Comparison of ENCODE assay signal across 12 cellular contexts in the genomic region with DNA sequence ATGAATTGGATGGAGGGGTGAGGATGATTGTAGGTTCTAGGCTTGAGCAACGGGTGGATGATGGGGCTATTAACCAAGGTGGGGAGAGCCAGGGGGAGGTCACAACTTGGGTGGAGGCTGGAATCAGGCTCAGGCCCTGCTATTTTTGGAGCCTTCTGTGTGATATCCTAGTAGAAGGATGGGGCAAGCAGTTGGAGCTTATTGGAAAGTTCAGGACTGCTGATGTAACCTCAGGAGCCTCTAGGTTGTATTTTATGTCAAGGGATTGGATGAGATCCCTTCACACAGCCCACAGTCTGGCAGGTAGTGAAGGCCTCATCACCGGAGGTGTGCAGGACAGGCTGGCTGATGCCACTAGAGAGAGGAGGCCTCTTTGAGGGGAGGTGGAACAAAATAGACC. TPM values are rescaled to one million over a fixed set of nuclear protein-coding genes. Genes with fewer than 3 reads are reported as not detected.
DNase-seq lines count a peak whose midpoint lies in the region; ATAC-seq and TF ChIP-seq lines count a peak whose summit lies in the region.
"Had no signal": no experiment of that assay in that cellular context is flagged by ENCODE, and none has a peak within 500 bp of the region (broad histone marks: within the 10 kb centered on the region; RNA-seq: fewer than 3 reads in every experiment).

No MANE protein-coding gene starts in this region.

- H3K79me2 ChIP-seq in OCI-LY1 (ENCODE audit: insufficient read depth, low read length) = no peaks in the 10 kb centered on the region

- TF ChIP-seq CTCF in OCI-LY1 (IDR thresholded peaks at IDR 0.05; ENCODE audit: low read length) (no peak), mesothelial cell of epicardium (IDR thresholded peaks at IDR 0.05; ENCODE audit: unreplicated experiment) (no peak)

- no peak overlapping the region for H3K4me3 Mint-ChIP-seq in CD4-positive, alpha-beta memory T cell
- no peak overlapping the region for H3K4me3 Mint-ChIP-seq in mesothelial cell of epicardium

- H3K4me3 ChIP-seq in CD4-positive, alpha-beta memory T cell (ENCODE audit: low read length in 2 of 2) = no peak overlapping the region
- no peak overlapping the region for H3K4me3 ChIP-seq in OCI-LY1 (ENCODE audit: low read depth, low read length, poor library complexity, severe bottlenecking)
- H3K4me3 ChIP-seq: esophagus muscularis mucosa, HAP-1 had no signal

- DNase-seq in CD4-positive, alpha-beta memory T cell = no peak
- DNase-seq in mesothelial cell of epicardium (ENCODE audit: low spot score in 2 of 2, unreplicated experiment in 2 of 2) (no peak), ureter (ENCODE audit: low spot score) (no peak), 8988T (no peak)
- DNase-seq: activated CD4-positive, alpha-beta T cell treated with anti-CD3 and anti-CD28 coated beads, Interleukin-2, amount 50 U/mL, for 4 hours; right cardiac atrium had no signal

- no peaks in the 10 kb centered on the region for H3K27me3 Mint-ChIP-seq in CD4-positive, alpha-beta memory T cell
- no peaks in the 10 kb centered on the region for H3K27me3 Mint-ChIP-seq in mesothelial cell of epicardium (ENCODE audit: low read depth)

- POLR2A ChIA-PET in CD4-positive, alpha-beta memory T cell (lab: Charles Lee; ENCODE audit: partially characterized antibody) = interaction anchor here (1.0 kb wide), 1 partner anchor 12 kb away, joined by 4 read pairs; a partner anchor contains a TSS

- no peak overlapping the region for H3K27ac ChIP-seq in CD4-positive, alpha-beta memory T cell (ENCODE audit: low read depth, low read length)
- peak overlapping the region; percentile 89 for H3K27ac ChIP-seq in OCI-LY1 (ENCODE audit: low read depth, low read length, poor library complexity, severe bottlenecking)
- H3K27ac ChIP-seq: esophagus muscularis mucosa had no signal

- no peaks in the 10 kb centered on the region for H3K9me3 Mint-ChIP-seq in CD4-positive, alpha-beta memory T cell
- no peaks in the 10 kb centered on the region for H3K9me3 Mint-ChIP-seq in mesothelial cell of epicardium

- no peaks in the 10 kb centered on the region for H4K20me1 ChIP-seq in OCI-LY1 (ENCODE audit: insufficient read depth, low read length)

- no peaks in the 10 kb centered on the region for H3K36me3 ChIP-seq in CD4-positive, alpha-beta memory T cell (ENCODE audit: insufficient read depth, low read length)
- no peaks in the 10 kb centered on the region for H3K36me3 ChIP-seq in OCI-LY1 (ENCODE audit: insufficient read depth, low read length)
- H3K36me3 ChIP-seq: esophagus muscularis mucosa, HAP-1 had no signal

- peak overlapping the region; percentile 38 for H3K9ac ChIP-seq in OCI-LY1 (ENCODE audit: low read length)

- no peaks in the 10 kb centered on the region for H3K36me3 Mint-ChIP-seq in CD4-positive, alpha-beta memory T cell
- H3K36me3 Mint-ChIP-seq in mesothelial cell of epicardium = no peaks in the 10 kb centered on the region

- H2AFZ ChIP-seq in OCI-LY1 (ENCODE audit: low read length) = no peak overlapping the region

- peak overlapping the region in 5 of 7 donors; percentile 1 to 75 (median 66) for H3K27ac Mint-ChIP-seq in CD4-positive, alpha-beta memory T cell
- H3K27ac Mint-ChIP-seq in mesothelial cell of epicardium = peak overlapping the region; percentile 40

- H3K9me3 ChIP-seq in CD4-positive, alpha-beta memory T cell (ENCODE audit: control insufficient read depth in 1 of 2, low read length in 2 of 2) = no peaks in the 10 kb centered on the region
- no peaks in the 10 kb centered on the region for H3K9me3 ChIP-seq in OCI-LY1 (ENCODE audit: low read length)
- H3K9me3 ChIP-seq: esophagus muscularis mucosa, HAP-1 had no signal

- ATAC-seq in GM21528 (IDR thresholded peaks at IDR 0.05; ENCODE audit: low FRiP score, unreplicated experiment) = peak; percentile 5
- ATAC-seq in HG02678 (IDR thresholded peaks at IDR 0.05; ENCODE audit: unreplicated experiment) = no peak
- ATAC-seq in GM18870 (IDR thresholded peaks at IDR 0.05; ENCODE audit: unreplicated experiment) = no peak
- ATAC-seq: right cardiac atrium had no signal

- H3K4me2 ChIP-seq in OCI-LY1 (ENCODE audit: low read length) = peak overlapping the region; percentile 25; the same call in 1 of the 2 replicates

- no peaks in the 10 kb centered on the region for H3K27me3 ChIP-seq in CD4-positive, alpha-beta memory T cell (ENCODE audit: insufficient read depth, low read length)
- no peaks in the 10 kb centered on the region for H3K27me3 ChIP-seq in OCI-LY1 (ENCODE audit: insufficient read depth, low read length)
- H3K27me3 ChIP-seq: esophagus muscularis mucosa had no signal

- intact Hi-C loops in CD4-positive, alpha-beta memory T cell (cut with micrococcal nuclease) = no loop called here

- CTCF ChIA-PET in CD4-positive, alpha-beta memory T cell (lab: Charles Lee; ENCODE audit: partially characterized antibody) = interaction anchor here (1.0 to 4.6 kb wide), 5 partner anchors 10 to 588 kb away, joined by 3 to 36 read pairs (median 4); a partner anchor contains a TSS

- peaks cover 19% of the 10 kb centered on the region for H3K4me1 ChIP-seq in CD4-positive, alpha-beta memory T cell (ENCODE audit: insufficient read depth, low read length)
- H3K4me1 ChIP-seq in OCI-LY1 (ENCODE audit: insufficient read depth, low read length, severe bottlenecking) = peaks cover 39% of the 10 kb centered on the region

- H3K9me2 ChIP-seq in OCI-LY1 (ENCODE audit: low read depth, low read length) = no peaks in the 10 kb centered on the region

- peaks cover 12 to 29% (median 21%) of the 10 kb centered on the region in 4 donors for H3K4me1 Mint-ChIP-seq in CD4-positive, alpha-beta memory T cell
- peaks cover 15% of the 10 kb centered on the region for H3K4me1 Mint-ChIP-seq in mesothelial cell of epicardium

- no peaks in the 10 kb centered on the region for H3F3A ChIP-seq in OCI-LY1 (ENCODE audit: insufficient read depth, low read length)

RNA-seq across cellular contexts. Expression of a gene that starts 11.2 kb away (rescaled TPM):
- 1,000 to 10,000 TPM; 5,260 to 5,575 TPM for total RNA-seq in CD4-positive, alpha-beta memory T cell
- polyA plus RNA-seq in CD4-positive, alpha-beta memory T cell = 1,000 to 10,000 TPM; 7,865 to 9,996 TPM
- total RNA-seq in mesothelial cell of epicardium (2,586 to 2,705 TPM (median 2,627 TPM) in 3 replicates), ureter (2,344 TPM)

RNA-seq across cellular contexts. Expression of a gene that starts 47.1 kb away (rescaled TPM):
- under 1 TPM; 0.35 to 0.64 TPM for total RNA-seq in CD4-positive, alpha-beta memory T cell
- under 1 TPM in 1 of 2 donors, not detected in 1; 0.29 TPM for polyA plus RNA-seq in CD4-positive, alpha-beta memory T cell
- 129 to 132 TPM (median 132 TPM) in 3 replicates for total RNA-seq in mesothelial cell of epicardium
- 54.3 TPM for total RNA-seq in ureter

RNA-seq across cellular contexts. Expression of a gene that starts 48.1 kb away (rescaled TPM):
- 100 to 1,000 TPM; 178 to 181 TPM for total RNA-seq in CD4-positive, alpha-beta memory T cell
- polyA plus RNA-seq in CD4-positive, alpha-beta memory T cell = 100 to 1,000 TPM; 295 to 703 TPM
- total RNA-seq in mesothelial cell of epicardium (16.1 to 17.1 TPM (median 16.9 TPM) in 3 replicates), ureter (1,068 TPM)

Comparison
In these comparisons a context has a peak if more than half of its experiments do, and no peak if none do; other contexts are left out.
1. RNA of a gene that starts 47.1 kb away (total RNA-seq): 129 to 132 TPM in mesothelial cell of epicardium and 54.3 TPM in ureter (single experiment); 0.35 to 0.64 TPM in CD4-positive, alpha-beta memory T cell; every median in the first group is over 10 times any median in the second.